20 cellular contexts compared by ENCODE assay signal in the genomic region with DNA sequence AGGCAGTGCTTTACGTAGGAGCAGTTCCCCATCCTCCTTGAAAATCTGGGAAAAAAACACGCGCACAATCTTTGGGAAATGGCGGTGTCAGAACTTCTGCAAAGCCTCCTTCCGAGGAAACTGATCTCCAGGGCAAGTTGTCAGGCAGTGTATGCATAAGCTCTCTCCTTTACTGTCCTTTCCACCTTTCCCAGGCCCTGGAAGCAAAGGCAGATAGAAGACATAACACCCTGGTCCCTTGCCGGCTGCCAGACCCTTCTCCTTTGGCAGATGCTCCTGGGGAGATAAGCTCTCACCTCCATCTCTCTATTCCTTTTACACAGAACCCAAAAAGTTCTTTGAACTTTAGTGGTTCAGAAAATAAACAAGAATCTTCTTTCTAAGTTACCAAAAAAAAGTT. TPM values are rescaled to one million over a fixed set of nuclear protein-coding genes. Genes with fewer than 3 reads are reported as not detected.
DNase-seq lines count a peak whose midpoint lies in the region; ATAC-seq and TF ChIP-seq lines count a peak whose summit lies in the region.
"Had no signal": no experiment of that assay in that cellular context is flagged by ENCODE, and none has a peak within 500 bp of the region (broad histone marks: within the 10 kb centered on the region; RNA-seq: fewer than 3 reads in every experiment).

No MANE protein-coding gene starts in this region.

- H3K4me2 ChIP-seq in BLaER1 (peak overlapping the region; percentile 9; the same call in 1 of the 2 replicates), GM23338 (no peak overlapping the region)

- H3K4me3 Mint-ChIP-seq in GM23338, result no peak overlapping the region
- no peak overlapping the region for H3K4me3 Mint-ChIP-seq in effector memory CD8-positive, alpha-beta T cell
- H3K4me3 Mint-ChIP-seq: CD8-positive, alpha-beta T cell had no signal

- H3F3A ChIP-seq in GM23338 (replicated peaks; ENCODE audit: low read depth), result no peaks in the 10 kb centered on the region

- no peak for TF ChIP-seq POLR2A in thyroid gland (IDR thresholded peaks at IDR 0.05)

- no peaks in the 10 kb centered on the region for H4K20me1 ChIP-seq in BLaER1
- H4K20me1 ChIP-seq in GM23338 (replicated peaks; ENCODE audit: insufficient read depth), result no peaks in the 10 kb centered on the region

- no peak for TF ChIP-seq CTCF in GM23338 (conservative IDR thresholded peaks at IDR 0.05; ENCODE audit: low read depth in 2 of 2)
- TF ChIP-seq CTCF in thyroid gland (IDR thresholded peaks at IDR 0.05), result no peak

- H3K36me3 ChIP-seq in BLaER1 (no peaks in the 10 kb centered on the region), GM23338 (ENCODE audit: insufficient read depth) (no peaks in the 10 kb centered on the region), skeletal muscle tissue (ENCODE audit: control insufficient read depth in 3 of 3, insufficient read depth in 3 of 3, low read length in 3 of 3) (no peaks in the 10 kb centered on the region), thyroid gland (no peaks in the 10 kb centered on the region)
- H3K36me3 ChIP-seq: BE2C had no signal

- H3K27ac ChIP-seq in BLaER1 (no peak overlapping the region), GM23338 (ENCODE audit: low read depth) (no peak overlapping the region), skeletal muscle tissue (ENCODE audit: low read depth, low read length) (peak overlapping the region; percentile 95), thyroid gland (no peak overlapping the region)

- H3K9me3 ChIP-seq in BLaER1 (peaks cover 9% of the 10 kb centered on the region), skeletal muscle tissue (ENCODE audit: control insufficient read depth in 3 of 3, low read length in 3 of 3) (no peaks in the 10 kb centered on the region), thyroid gland (no peaks in the 10 kb centered on the region)
- H3K9me3 ChIP-seq: BE2C had no signal

- 0 out of 2 replicates have a peak overlapping the region, but pooled peaks have one; percentile 0 for H2AFZ ChIP-seq in GM23338

- no peaks in the 10 kb centered on the region for H3K36me3 Mint-ChIP-seq in GM23338 (ENCODE audit: low read depth)
- peaks cover 4% of the 10 kb centered on the region for H3K36me3 Mint-ChIP-seq in effector memory CD8-positive, alpha-beta T cell (ENCODE audit: insufficient read depth)
- H3K36me3 Mint-ChIP-seq: CD8-positive, alpha-beta T cell had no signal

- H3K9me2 ChIP-seq in GM23338 (ENCODE audit: insufficient read depth), result no peaks in the 10 kb centered on the region

- intact Hi-C loops in thyroid gland (cut with DNase I), result no loop called here

- H3K9me3 Mint-ChIP-seq in GM23338, result no peaks in the 10 kb centered on the region
- no peaks in the 10 kb centered on the region for H3K9me3 Mint-ChIP-seq in effector memory CD8-positive, alpha-beta T cell
- H3K9me3 Mint-ChIP-seq: CD8-positive, alpha-beta T cell had no signal

- peaks cover 9% of the 10 kb centered on the region; the same call in 2 of the 3 replicates for H3K4me1 Mint-ChIP-seq in GM23338
- peaks cover 8 to 14% of the 10 kb centered on the region in 2 donors for H3K4me1 Mint-ChIP-seq in effector memory CD8-positive, alpha-beta T cell (ENCODE audit: low read depth in 2 of 2)

- H3K27ac Mint-ChIP-seq in GM23338, result no peak overlapping the region
- H3K27ac Mint-ChIP-seq in effector memory CD8-positive, alpha-beta T cell, result no peak overlapping the region
- H3K27ac Mint-ChIP-seq: CD8-positive, alpha-beta T cell had no signal

- H3K27me3 ChIP-seq in BLaER1 (no peaks in the 10 kb centered on the region), GM23338 (ENCODE audit: insufficient read depth) (no peaks in the 10 kb centered on the region), skeletal muscle tissue (ENCODE audit: control insufficient read depth in 3 of 3, insufficient read depth in 3 of 3, low read length in 3 of 3) (no peaks in the 10 kb centered on the region), thyroid gland (no peaks in the 10 kb centered on the region)
- H3K27me3 ChIP-seq: BE2C had no signal

- no peaks in the 10 kb centered on the region for H3K79me2 ChIP-seq in GM23338 (replicated peaks; ENCODE audit: insufficient read depth)

- H3K9ac ChIP-seq in BLaER1, result no peak overlapping the region
- H3K9ac ChIP-seq in skeletal muscle tissue (ENCODE audit: low read depth in 1 of 3, low read length in 3 of 3), result no peak overlapping the region

- no peak for ATAC-seq in GM23338
- no peak for ATAC-seq in effector memory CD8-positive, alpha-beta T cell (replicated peaks)
- ATAC-seq: CD8-positive, alpha-beta T cell; HCT116; K562 had no signal

- H3K4me1 ChIP-seq in BLaER1 (peaks cover 52% of the 10 kb centered on the region), GM23338 (ENCODE audit: insufficient read depth) (no peaks in the 10 kb centered on the region), skeletal muscle tissue (ENCODE audit: control insufficient read depth in 3 of 3, insufficient read depth in 3 of 3, low read length in 3 of 3) (peaks cover 26 to 41% (median 38%) of the 10 kb centered on the region in 3 donors), thyroid gland (peaks cover 4 to 9% of the 10 kb centered on the region in 2 donors)

- no peak for DNase-seq in GM23338 (ENCODE audit: low spot score)
- DNase-seq in islet precursor cell, result peak; percentile 47
- DNase-seq in HuH-7.5 (ENCODE audit: low spot score), result no peak
- DNase-seq in thyroid gland, result no peak
- no peak for DNase-seq in effector memory CD8-positive, alpha-beta T cell
- no peak for DNase-seq in LoVo (ENCODE audit: low spot score)
- DNase-seq: BE2C; MV-4-11; NCI-H1417 treated with DMSO at 0.1 percent for 48 hours; NCI-H2029; NCI-H2171; NCI-H446; NK-92 treated with Interleukin-12 subunit alpha and Interleukin-12 subunit beta, amount 100 ng/mL, for 24 hours had no signal

- 89 to 93% methylated on average over 6 of the region's 6 CpGs for WGBS in thyroid gland, 2 donors

- peaks cover 7% of the 10 kb centered on the region for H3K27me3 Mint-ChIP-seq in GM23338 (ENCODE audit: insufficient read depth, low read depth, poor library complexity)
- H3K27me3 Mint-ChIP-seq in effector memory CD8-positive, alpha-beta T cell, result no peaks in the 10 kb centered on the region

- H3K4me3 ChIP-seq in BLaER1 (no peak overlapping the region), GM23338 (no peak overlapping the region), skeletal muscle tissue (ENCODE audit: low read length in 3 of 3) (no peak overlapping the region), thyroid gland (replicated peaks in 1 of 3) (no peak overlapping the region)
- H3K4me3 ChIP-seq: K562 had no signal

RNA-seq across cellular contexts. Expression of a gene that starts 12.4 kb away (rescaled TPM):
- total RNA-seq in GM23338 (2014; rRNA removed; shearing (Covaris generic)), result 12.1 and 15.3 TPM in 2 replicates
- polyA plus RNA-seq in GM23338 (2016; fragmentation: Nextera tagmentation; extraction: Ambion mirVana), result 41.2 and 46.9 TPM in 2 replicates
- total RNA-seq in skeletal muscle tissue (27.1 TPM), thyroid gland (10 to 100 TPM; 28.1 to 46.4 (median 31.1) TPM)

RNA-seq across cellular contexts. Expression of a gene that starts 18.4 kb away (rescaled TPM):
- total RNA-seq in GM23338 (2014; rRNA removed; shearing (Covaris generic)), result not detected in 2 replicates
- not detected in 2 replicates for polyA plus RNA-seq in GM23338 (2016; fragmentation: Nextera tagmentation; extraction: Ambion mirVana)
- 0.52 TPM for total RNA-seq in skeletal muscle tissue
- total RNA-seq in thyroid gland, result under 1 TPM in 1 of 4 donors, not detected in 3; 0.11 TPM
- total RNA-seq: CD8-positive, alpha-beta T cell; OCI-LY7; RPMI7951 had no signal
- polyA plus RNA-seq: K562 had no signal
